ENCODE assay signal across 1 cellular context in genomic region chr1:20081331-20081810, GRCh38.
TF ChIP-seq lines count a peak whose summit lies in the region.

No MANE protein-coding gene starts in this region.

TF ChIP-seq in H1, 55 proteins besides CTCF, POLR2A, EP300 and RAD21:
- TF ChIP-seq RNF2 (IDR thresholded peaks at IDR 0.05; ENCODE audit: borderline replicate concordance, low read depth, low read length, missing control alignments, poor library complexity, severe bottlenecking), result no peak
- no peak for TF ChIP-seq SUZ12 (IDR thresholded peaks at IDR 0.05; ENCODE audit: low read length)
- TF ChIP-seq CHD1 (IDR thresholded peaks at IDR 0.05; ENCODE audit: low read depth, low read length), result no peak
- TF ChIP-seq SP2 (IDR thresholded peaks at IDR 0.05; ENCODE audit: low read length), result no peak
- no peak for TF ChIP-seq FOSL1 (IDR thresholded peaks at IDR 0.05; ENCODE audit: insufficient read depth, low read depth, low read length)
- no peak for TF ChIP-seq ATF3 (IDR thresholded peaks at IDR 0.05; ENCODE audit: insufficient read depth, low read depth, low read length)
- no peak for TF ChIP-seq EZH2 (IDR thresholded peaks at IDR 0.05; ENCODE audit: low read depth, low read length, severe bottlenecking)
- TF ChIP-seq YY1 (IDR thresholded peaks at IDR 0.05; ENCODE audit: low read depth, low read length), result no peak
- no peak for TF ChIP-seq BACH1 (IDR thresholded peaks at IDR 0.05; ENCODE audit: low read length)
- TF ChIP-seq TCF12 (IDR thresholded peaks at IDR 0.05; ENCODE audit: low read depth, low read length), result no peak
- no peak for TF ChIP-seq SAP30 (IDR thresholded peaks at IDR 0.05; ENCODE audit: insufficient read depth, insufficient replicate concordance, low read length)
- no peak for TF ChIP-seq NANOG (IDR thresholded peaks at IDR 0.05; ENCODE audit: insufficient read depth, low read depth, low read length, poor library complexity, severe bottlenecking)
- TF ChIP-seq TBP (IDR thresholded peaks at IDR 0.05; ENCODE audit: low read depth, low read length), result no peak
- no peak for TF ChIP-seq KDM4A (IDR thresholded peaks at IDR 0.05; ENCODE audit: low read depth, low read length, severe bottlenecking)
- TF ChIP-seq CHD2 (IDR thresholded peaks at IDR 0.05; ENCODE audit: low read length), result no peak
- no peak for TF ChIP-seq HDAC6 (IDR thresholded peaks at IDR 0.05; ENCODE audit: low read depth, low read length)
- TF ChIP-seq JUND (IDR thresholded peaks at IDR 0.05; ENCODE audit: low read length), result no peak
- TF ChIP-seq KDM1A (IDR thresholded peaks at IDR 0.05; ENCODE audit: borderline replicate concordance, low read length), result no peak
- TF ChIP-seq CTBP2 (IDR thresholded peaks at IDR 0.05; ENCODE audit: borderline replicate concordance, insufficient read depth, insufficient read length, low read length), result no peak
- no peak for TF ChIP-seq RXRA (IDR thresholded peaks at IDR 0.05; ENCODE audit: insufficient read depth, low read depth, low read length)
